ENCODE assay signal across 18 cellular contexts in the genomic region with DNA sequence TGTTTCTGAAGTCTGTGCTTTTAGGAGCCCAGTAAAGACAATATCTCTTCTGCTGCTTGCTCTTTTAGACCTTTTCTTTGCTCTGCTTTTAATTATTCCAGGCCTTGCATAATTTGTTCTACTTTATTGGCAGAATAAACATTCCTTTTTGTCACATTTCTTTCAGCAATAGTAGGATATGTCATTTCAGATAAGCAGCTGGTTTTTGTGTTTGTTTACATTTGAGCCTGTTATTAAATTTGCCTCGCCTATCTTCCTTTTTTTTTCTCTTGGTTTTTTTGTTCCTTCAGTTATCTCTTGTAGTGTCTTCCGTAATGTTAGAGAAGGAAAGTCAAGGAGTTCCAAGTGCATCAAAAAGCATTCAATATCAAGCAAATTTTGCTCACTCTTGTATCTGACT. TPM values are rescaled to one million over a fixed set of nuclear protein-coding genes. Genes with fewer than 3 reads are reported as not detected.
DNase-seq lines count a peak whose midpoint lies in the region; ATAC-seq and TF ChIP-seq lines count a peak whose summit lies in the region.
"Had no signal": no experiment of that assay in that cellular context is flagged by ENCODE, and none has a peak within 500 bp of the region (broad histone marks: within the 10 kb centered on the region; RNA-seq: fewer than 3 reads in every experiment).

No MANE protein-coding gene starts in this region.

- no peak for TF ChIP-seq CTCF in Calu3 (IDR thresholded peaks at IDR 0.05; ENCODE audit: unreplicated experiment)

- H3K27me3 ChIP-seq in adipocyte (replicated peaks; ENCODE audit: control insufficient read depth, insufficient read depth, low read length), result no peaks in the 10 kb centered on the region

- intact Hi-C loops in Calu3 (cut with micrococcal nuclease; ENCODE audit: unreplicated experiment), result no loop called here

- H3K36me3 Mint-ChIP-seq in activated T-cell treated with anti-CD3 and anti-CD28 coated beads, Interleukin-2, amount 50 U/mL, for 72 hours (ENCODE audit: insufficient read depth in 2 of 2), result peaks cover 7 to 12% of the 10 kb centered on the region in 2 donors
- no peaks in the 10 kb centered on the region for H3K36me3 Mint-ChIP-seq in Calu3 (ENCODE audit: insufficient read depth, unreplicated experiment)

- peaks cover 2 to 3% of the 10 kb centered on the region in 2 donors for H3K9me3 Mint-ChIP-seq in activated T-cell treated with anti-CD3 and anti-CD28 coated beads, Interleukin-2, amount 50 U/mL, for 72 hours
- H3K9me3 Mint-ChIP-seq in Calu3 (ENCODE audit: low read depth, unreplicated experiment), result peaks cover 5% of the 10 kb centered on the region

- peak overlapping the region; percentile 23 for H3K27ac ChIP-seq in mesodermal cell (ENCODE audit: low read depth, low read length, severe bottlenecking)

- H3K4me1 ChIP-seq in adipocyte (ENCODE audit: control insufficient read depth, insufficient read depth, low read length) (peaks cover 24% of the 10 kb centered on the region), mesodermal cell (ENCODE audit: control insufficient read depth, insufficient read depth, low read length, poor library complexity, severe bottlenecking) (no peaks in the 10 kb centered on the region)

- CTCF ChIA-PET in Calu3 (lab: Charles Lee), result no interaction called here

- peaks cover 32% of the 10 kb centered on the region for H3K4me1 Mint-ChIP-seq in activated T-cell treated with anti-CD3 and anti-CD28 coated beads, Interleukin-2, amount 50 U/mL, for 72 hours (ENCODE audit: low read depth)
- H3K4me1 Mint-ChIP-seq in Calu3 (ENCODE audit: low read depth, unreplicated experiment), result peaks cover 20% of the 10 kb centered on the region

- BruUV-seq in Calu3 (replicated peaks; lab: Mats Ljungman, UMichigan), result no TSS peak

- no peaks in the 10 kb centered on the region for H3K27me3 Mint-ChIP-seq in activated T-cell treated with anti-CD3 and anti-CD28 coated beads, Interleukin-2, amount 50 U/mL, for 72 hours (ENCODE audit: low read depth)
- H3K27me3 Mint-ChIP-seq in Calu3 (ENCODE audit: unreplicated experiment), result no peaks in the 10 kb centered on the region
- H3K27me3 Mint-ChIP-seq: CD4-positive, alpha-beta memory T cell had no signal

- H3K27ac Mint-ChIP-seq in activated T-cell treated with anti-CD3 and anti-CD28 coated beads, Interleukin-2, amount 50 U/mL, for 72 hours, result peak overlapping the region; percentile 69
- H3K27ac Mint-ChIP-seq in Calu3 (ENCODE audit: unreplicated experiment), result peak overlapping the region; percentile 62

- DNase-seq in activated T-cell treated with anti-CD3 and anti-CD28 coated beads, Interleukin-2, amount 50 U/mL, for 72 hours, result no peak
- no peak for DNase-seq in activated T-cell treated with anti-CD3 and anti-CD28 coated beads, Interleukin-2, amount 50 U/mL, for 48 hours
- DNase-seq in Calu3 (no peak), adipocyte (ENCODE audit: low read depth) (peak; percentile 27), SW 1271 (lab: John Stamatoyannopoulos, UW) (no peak)
- no peak for DNase-seq in stimulated activated CD4-positive, alpha-beta T cell treated with anti-CD3 and anti-CD28 coated beads, Interleukin-4, amount 100 ng/mL, for 24 hours
- DNase-seq in stimulated activated naive CD8-positive, alpha-beta T cell treated with anti-CD3 and anti-CD28 coated beads, Interleukin-15, Interleukin-2, amounts not matched to agents 100 U/mL and 50 U/mL, for 24 hours, result no peak
- DNase-seq: CD4-positive, alpha-beta memory T cell; DMS53; EL; KG1; MV-4-11; NCI-H1694 treated with DMSO at 0.1 percent for 48 hours; NCI-H510A; NCI-H774; SHP77 treated with DMSO at 0.1 percent for 48 hours had no signal

- H3K36me3 ChIP-seq in adipocyte (ENCODE audit: control insufficient read depth, insufficient read depth, low read length, severe bottlenecking) (peaks cover 4% of the 10 kb centered on the region), mesodermal cell (ENCODE audit: control insufficient read depth, insufficient read depth, low read length) (no peaks in the 10 kb centered on the region)

- WGBS in mesodermal cell (ENCODE audit: insufficient coverage in 2 of 2), 2 experiments, result 100% methylated on average over 1 of the region's 2 CpGs; no CpG with 5 or more reads in 1 of the 2 experiments

- H3K4me3 ChIP-seq in adipocyte (ENCODE audit: low read length) (no peak overlapping the region), mesodermal cell (ENCODE audit: extremely low read depth, insufficient read depth, low read length, poor library complexity, severe bottlenecking) (no peak overlapping the region)

- ATAC-seq in activated T-cell treated with anti-CD3 and anti-CD28 coated beads, Interleukin-2, amount 50 U/mL, for 72 hours (replicated peaks in 1 of 2), result no peak
- ATAC-seq in stimulated activated naive CD8-positive, alpha-beta T cell treated with anti-CD3 and anti-CD28 coated beads, Interleukin-15, Interleukin-2, amounts not matched to agents 100 U/mL and 50 U/mL, for 24 hours, result no peak
- ATAC-seq: HepG2 had no signal

- H3K9me3 ChIP-seq in adipocyte (ENCODE audit: control insufficient read depth, low read length), result no peaks in the 10 kb centered on the region
- no peaks in the 10 kb centered on the region for H3K9me3 ChIP-seq in mesodermal cell (ENCODE audit: control insufficient read depth, low read length)

- H3K4me3 Mint-ChIP-seq in activated T-cell treated with anti-CD3 and anti-CD28 coated beads, Interleukin-2, amount 50 U/mL, for 72 hours, result no peak overlapping the region
- H3K4me3 Mint-ChIP-seq in Calu3 (ENCODE audit: low read depth, unreplicated experiment), result no peak overlapping the region

- H3K9ac ChIP-seq in adipocyte (ENCODE audit: low read length), result no peak overlapping the region

RNA-seq across cellular contexts. Expression of a gene that starts 16.4 kb away (rescaled TPM):
- total RNA-seq in activated T-cell treated with anti-CD3 and anti-CD28 coated beads, Interleukin-2, amount 50 U/mL, for 72 hours, result 10 to 100 TPM; 19.1 to 20.1 TPM
- 12.9 and 14.1 TPM in 2 replicates for total RNA-seq in Calu3 (2022)
- 12.5 TPM for polyA plus RNA-seq in mesodermal cell (2013, experiment 1 of 2)
- 13.4 TPM for polyA plus RNA-seq in mesodermal cell (2013, experiment 2 of 2)

RNA-seq across cellular contexts. Expression of a gene that starts 16.7 kb away (rescaled TPM):
- 100 to 1,000 TPM; 139 to 163 TPM for total RNA-seq in activated T-cell treated with anti-CD3 and anti-CD28 coated beads, Interleukin-2, amount 50 U/mL, for 72 hours
- 70.0 and 76.9 TPM in 2 replicates for total RNA-seq in Calu3 (2022)
- polyA plus RNA-seq in mesodermal cell (2013, experiment 1 of 2), result 91.4 TPM
- 94.1 TPM for polyA plus RNA-seq in mesodermal cell (2013, experiment 2 of 2)
